Comparison of ENCODE assay signal across 21 cellular contexts in the genomic region with DNA sequence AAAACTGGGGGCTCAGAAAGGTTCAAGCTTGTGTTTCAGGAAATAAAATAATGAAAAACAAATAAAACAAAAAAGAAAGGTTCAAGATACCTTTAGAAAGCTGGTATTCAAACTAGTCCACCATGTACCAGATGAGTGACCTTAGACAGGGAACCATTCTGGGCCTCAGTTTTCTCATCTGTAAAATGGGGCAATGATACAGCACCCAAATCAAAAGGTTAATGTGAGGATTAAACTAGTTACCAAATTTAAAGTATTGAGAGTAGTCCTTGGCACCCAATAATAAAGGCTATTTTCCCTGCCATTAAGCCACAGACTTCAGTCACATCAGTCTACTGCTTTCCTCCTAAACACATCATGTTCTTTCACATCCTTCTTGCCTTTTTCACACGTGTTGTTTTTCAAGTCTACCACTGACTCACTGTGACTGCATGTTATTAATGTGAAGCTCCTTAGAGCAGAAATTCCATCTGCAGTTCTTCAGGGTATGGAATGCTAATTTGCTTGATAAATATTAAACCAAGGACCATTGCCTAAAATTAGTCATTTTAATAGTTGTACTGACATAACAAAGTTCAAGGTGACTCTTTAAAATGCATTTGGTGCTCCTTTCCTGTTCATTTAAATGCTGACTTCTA. TPM values are rescaled to one million over a fixed set of nuclear protein-coding genes. Genes with fewer than 3 reads are reported as not detected.
DNase-seq lines count a peak whose midpoint lies in the region; ATAC-seq and TF ChIP-seq lines count a peak whose summit lies in the region.
"Had no signal": no experiment of that assay in that cellular context is flagged by ENCODE, and none has a peak within 500 bp of the region (broad histone marks: within the 10 kb centered on the region; RNA-seq: fewer than 3 reads in every experiment).

No MANE protein-coding gene starts in this region.

- no peaks in the 10 kb centered on the region for H3K9me3 Mint-ChIP-seq in activated CD4-positive, alpha-beta T cell treated with anti-CD3 and anti-CD28 coated beads for 36 hours (ENCODE audit: low read depth)
- H3K9me3 Mint-ChIP-seq in activated CD4-positive, alpha-beta T cell treated with anti-CD3 and anti-CD28 coated beads, Interleukin-2, amount 10 ng/mL, durations not matched to agents 7 days and 5 days: no peaks in the 10 kb centered on the region
- H3K9me3 Mint-ChIP-seq in chondrocyte (ENCODE audit: low read depth): no peaks in the 10 kb centered on the region
- H3K9me3 Mint-ChIP-seq: brain; CD4-positive, CD25-positive, alpha-beta regulatory T cell; dendritic cell treated with granulocyte-macrophage colony-stimulating factor and Interleukin-4, amounts not matched to agents 40 ng/mL and 50 ng/mL, for 4 days; T-helper 1 cell treated with Interleukin-12 subunit alpha and Interleukin-12 subunit beta and Interleukin-4 antibody, amounts not matched to agents 30 μg/mL and 1 μg/mL, for 36 hours; WTC11 had no signal

- H2AFZ ChIP-seq in GM23248: no peak overlapping the region
- H2AFZ ChIP-seq in mesenchymal stem cell (ENCODE audit: low read depth, low read length): no peak overlapping the region

- H3K27ac ChIP-seq in GM23248 (no peak overlapping the region), mesenchymal stem cell (ENCODE audit: low read length, poor library complexity, severe bottlenecking) (peak overlapping the region; percentile 85)
- H3K27ac ChIP-seq: epithelial cell of prostate, heart left ventricle had no signal

- no peak overlapping the region for H2AK5ac ChIP-seq in mesenchymal stem cell (ENCODE audit: low read length, severe bottlenecking)

- H3K4ac ChIP-seq in mesenchymal stem cell (ENCODE audit: low read depth in 1 of 2, low read length in 2 of 2): no peak overlapping the region

- peaks cover 42% of the 10 kb centered on the region for H3K36me3 Mint-ChIP-seq in activated CD4-positive, alpha-beta T cell treated with anti-CD3 and anti-CD28 coated beads for 36 hours (ENCODE audit: low read depth)
- peaks cover 28% of the 10 kb centered on the region for H3K36me3 Mint-ChIP-seq in activated CD4-positive, alpha-beta T cell treated with anti-CD3 and anti-CD28 coated beads, Interleukin-2, amount 10 ng/mL, durations not matched to agents 7 days and 5 days (ENCODE audit: low read depth)
- peaks cover 21% of the 10 kb centered on the region for H3K36me3 Mint-ChIP-seq in chondrocyte (ENCODE audit: low read depth)

- intact Hi-C loops in activated CD4-positive, alpha-beta T cell treated with anti-CD3 and anti-CD28 coated beads for 36 hours (cut with DNase I, micrococcal nuclease): no loop called here

- no peaks in the 10 kb centered on the region for H3K4me1 Mint-ChIP-seq in activated CD4-positive, alpha-beta T cell treated with anti-CD3 and anti-CD28 coated beads for 36 hours
- H3K4me1 Mint-ChIP-seq in activated CD4-positive, alpha-beta T cell treated with anti-CD3 and anti-CD28 coated beads, Interleukin-2, amount 10 ng/mL, durations not matched to agents 7 days and 5 days: no peaks in the 10 kb centered on the region
- peaks cover 12% of the 10 kb centered on the region for H3K4me1 Mint-ChIP-seq in chondrocyte (ENCODE audit: low read depth)
- H3K4me1 Mint-ChIP-seq: brain, WTC11 had no signal

- no peaks in the 10 kb centered on the region for H4K20me1 ChIP-seq in GM23248 (ENCODE audit: insufficient read depth)

- H4K91ac ChIP-seq in mesenchymal stem cell (ENCODE audit: low read length): no peak overlapping the region

- no peaks in the 10 kb centered on the region for H3K9me3 ChIP-seq in GM23248 (ENCODE audit: low read depth)
- H3K9me3 ChIP-seq in mesenchymal stem cell (ENCODE audit: control insufficient read depth, low read length): no peaks in the 10 kb centered on the region
- H3K9me3 ChIP-seq: heart left ventricle had no signal

- H3K9ac ChIP-seq in GM23248: no peak overlapping the region
- no peak overlapping the region for H3K9ac ChIP-seq in mesenchymal stem cell (ENCODE audit: low read length)

- H3K79me1 ChIP-seq in mesenchymal stem cell (replicated peaks; ENCODE audit: low read length, poor library complexity, severe bottlenecking): peaks cover 19% of the 10 kb centered on the region

- no peak overlapping the region for H2BK15ac ChIP-seq in mesenchymal stem cell (ENCODE audit: low read depth, poor library complexity, severe bottlenecking)

- CTCF ChIA-PET in activated CD4-positive, alpha-beta T cell treated with anti-CD3 and anti-CD28 coated beads for 36 hours (lab: Charles Lee): interaction anchor here (0.7 to 2.2 kb wide), 3 partner anchors 9 to 21 kb away, joined by 3 to 4 read pairs (median 3); no protein-coding TSS in a partner anchor
- CTCF ChIA-PET in activated CD4-positive, alpha-beta T cell treated with anti-CD3 and anti-CD28 coated beads, Interleukin-2, amount 10 ng/mL, durations not matched to agents 7 days and 5 days (lab: Charles Lee): interaction anchor here (0.9 to 2.6 kb wide), 4 partner anchors 14 to 22 kb away, joined by 3 to 9 read pairs (median 4); a partner anchor contains a TSS

- H3K27me3 ChIP-seq in GM23248 (replicated peaks; ENCODE audit: insufficient read depth) (no peaks in the 10 kb centered on the region), mesenchymal stem cell (ENCODE audit: control insufficient read depth in 1 of 2, insufficient read depth in 1 of 2, low read length in 2 of 2) (no peaks in the 10 kb centered on the region)
- H3K27me3 ChIP-seq: heart left ventricle had no signal

- no peak overlapping the region for H2BK120ac ChIP-seq in mesenchymal stem cell (ENCODE audit: low read depth, low read length)

- H3K18ac ChIP-seq in mesenchymal stem cell (ENCODE audit: low read depth in 1 of 2, low read length in 2 of 2): no peak overlapping the region

- no peak overlapping the region for H3K4me3 Mint-ChIP-seq in activated CD4-positive, alpha-beta T cell treated with anti-CD3 and anti-CD28 coated beads for 36 hours
- no peak overlapping the region for H3K4me3 Mint-ChIP-seq in activated CD4-positive, alpha-beta T cell treated with anti-CD3 and anti-CD28 coated beads, Interleukin-2, amount 10 ng/mL, durations not matched to agents 7 days and 5 days
- no peak overlapping the region for H3K4me3 Mint-ChIP-seq in chondrocyte (ENCODE audit: unreplicated experiment)
- H3K4me3 Mint-ChIP-seq: brain; CD4-positive, CD25-positive, alpha-beta regulatory T cell; dendritic cell treated with granulocyte-macrophage colony-stimulating factor and Interleukin-4, amounts not matched to agents 40 ng/mL and 50 ng/mL, for 4 days; T-helper 1 cell treated with Interleukin-12 subunit alpha and Interleukin-12 subunit beta and Interleukin-4 antibody, amounts not matched to agents 30 μg/mL and 1 μg/mL, for 36 hours; WTC11 had no signal

- WGBS in GM23248 (ENCODE audit: low coverage in 1 of 2, low lambda C conversion rate in 2 of 2, missing lambda C conversion rate in 2 of 2), 2 experiments: 96 to 97% methylated on average over 1 of the region's 1 CpG
- 100% methylated on average over 1 of the region's 1 CpG for WGBS in mesenchymal stem cell

- no peaks in the 10 kb centered on the region for H3K27me3 Mint-ChIP-seq in activated CD4-positive, alpha-beta T cell treated with anti-CD3 and anti-CD28 coated beads for 36 hours
- no peaks in the 10 kb centered on the region for H3K27me3 Mint-ChIP-seq in activated CD4-positive, alpha-beta T cell treated with anti-CD3 and anti-CD28 coated beads, Interleukin-2, amount 10 ng/mL, durations not matched to agents 7 days and 5 days
- H3K27me3 Mint-ChIP-seq in chondrocyte (ENCODE audit: low read depth): no peaks in the 10 kb centered on the region
- H3K27me3 Mint-ChIP-seq: brain; CD4-positive, CD25-positive, alpha-beta regulatory T cell; dendritic cell treated with granulocyte-macrophage colony-stimulating factor and Interleukin-4, amounts not matched to agents 40 ng/mL and 50 ng/mL, for 4 days had no signal

- peak; percentile 61 for ATAC-seq in activated CD4-positive, alpha-beta T cell treated with anti-CD3 and anti-CD28 coated beads for 36 hours
- ATAC-seq in HG02885 (IDR thresholded peaks at IDR 0.05; ENCODE audit: poor library complexity, unreplicated experiment) (no peak), HG02642 (IDR thresholded peaks at IDR 0.05; ENCODE audit: poor library complexity, unreplicated experiment) (no peak)
- ATAC-seq: heart left ventricle, right cardiac atrium, WTC11 had no signal

- no peak overlapping the region for H2BK12ac ChIP-seq in mesenchymal stem cell (ENCODE audit: low read length in 2 of 2)

- H3K4me3 ChIP-seq in GM23248 (no peak overlapping the region), mesenchymal stem cell (ENCODE audit: insufficient read depth in 1 of 2, low read depth in 1 of 2, low read length in 2 of 2) (no peak overlapping the region)
- H3K4me3 ChIP-seq: heart left ventricle had no signal

- H3K36me3 ChIP-seq in GM23248 (ENCODE audit: low read depth) (peaks cover 37% of the 10 kb centered on the region), mesenchymal stem cell (ENCODE audit: control insufficient read depth in 1 of 2, insufficient read depth in 2 of 2, low read depth in 1 of 2, low read length in 2 of 2) (peaks cover 18 to 86% of the 10 kb centered on the region in 2 experiments)

- H4K8ac ChIP-seq in mesenchymal stem cell (ENCODE audit: low read length): no peak overlapping the region

- no peaks in the 10 kb centered on the region for H3K79me2 ChIP-seq in GM23248 (ENCODE audit: insufficient read depth)

- no peak overlapping the region for H2BK5ac ChIP-seq in mesenchymal stem cell (ENCODE audit: low read depth, low read length, poor library complexity, severe bottlenecking)

- no peaks in the 10 kb centered on the region for H3K9me2 ChIP-seq in GM23248 (ENCODE audit: insufficient read depth)

- POLR2A ChIA-PET in activated CD4-positive, alpha-beta T cell treated with anti-CD3 and anti-CD28 coated beads for 36 hours (lab: Charles Lee): interaction anchor here (1.1 kb wide), 1 partner anchor 14 kb away, joined by 4 read pairs; no protein-coding TSS in a partner anchor
- POLR2A ChIA-PET in activated CD4-positive, alpha-beta T cell treated with anti-CD3 and anti-CD28 coated beads, Interleukin-2, amount 10 ng/mL, durations not matched to agents 7 days and 5 days (lab: Charles Lee): interaction anchor here (0.8 kb wide), 1 partner anchor 16 kb away, joined by 3 read pairs; no protein-coding TSS in a partner anchor

- no peak overlapping the region for H3K14ac ChIP-seq in mesenchymal stem cell (ENCODE audit: low read length in 2 of 2)

- H3K23ac ChIP-seq in mesenchymal stem cell (ENCODE audit: low read length in 2 of 2): no peak overlapping the region

- H3K27ac Mint-ChIP-seq in activated CD4-positive, alpha-beta T cell treated with anti-CD3 and anti-CD28 coated beads for 36 hours: no peak overlapping the region
- H3K27ac Mint-ChIP-seq in activated CD4-positive, alpha-beta T cell treated with anti-CD3 and anti-CD28 coated beads, Interleukin-2, amount 10 ng/mL, durations not matched to agents 7 days and 5 days: no peak overlapping the region
- H3K27ac Mint-ChIP-seq in chondrocyte (ENCODE audit: unreplicated experiment): peak overlapping the region; percentile 17
- H3K27ac Mint-ChIP-seq: CD4-positive, CD25-positive, alpha-beta regulatory T cell; dendritic cell treated with granulocyte-macrophage colony-stimulating factor and Interleukin-4, amounts not matched to agents 40 ng/mL and 50 ng/mL, for 4 days; T-helper 1 cell treated with Interleukin-12 subunit alpha and Interleukin-12 subunit beta and Interleukin-4 antibody, amounts not matched to agents 30 μg/mL and 1 μg/mL, for 36 hours; WTC11 had no signal

- in situ Hi-C loops in GM23248 (cut with MboI): no loop called here

- H3F3A ChIP-seq in GM23248 (ENCODE audit: insufficient read depth): peaks cover 2% of the 10 kb centered on the region; the same call in 1 of the 2 replicates

- H3K4me2 ChIP-seq in GM23248 (ENCODE audit: unreplicated experiment): no peak overlapping the region
- no peak overlapping the region for H3K4me2 ChIP-seq in mesenchymal stem cell (ENCODE audit: low read length, poor library complexity, severe bottlenecking)

- no peak for DNase-seq in activated CD4-positive, alpha-beta T cell treated with anti-CD3 and anti-CD28 coated beads for 36 hours
- no peak for DNase-seq in activated CD4-positive, alpha-beta T cell treated with anti-CD3 and anti-CD28 coated beads, Interleukin-2, amount 10 ng/mL, durations not matched to agents 7 days and 5 days
- DNase-seq in GM23248: peak; percentile 28
- DNase-seq in chondrocyte (ENCODE audit: low spot score): no peak
- DNase-seq in mesenchymal stem cell: no peak
- DNase-seq in NCI-H446 (lab: John Stamatoyannopoulos, UW): no peak
- DNase-seq: activated naive CD4-positive, alpha-beta T cell treated with Interleukin-2 at 50 U/mL for 16 hours; DND-41; heart left ventricle; NCI-H2081; NCI-H524 treated with DMSO at 0.1 percent for 48 hours; right cardiac atrium; SHP77 had no signal

- H3K4me1 ChIP-seq in GM23248 (ENCODE audit: insufficient read depth): no peaks in the 10 kb centered on the region
- H3K4me1 ChIP-seq in mesenchymal stem cell (ENCODE audit: control insufficient read depth, insufficient read depth, low read depth, low read length): peaks cover 8% of the 10 kb centered on the region
- H3K4me1 ChIP-seq: heart left ventricle had no signal

- no peak for TF ChIP-seq CTCF in chondrocyte (IDR thresholded peaks at IDR 0.05)

RNA-seq across cellular contexts. Expression of a gene that starts 19.9 kb away (rescaled TPM):
- total RNA-seq in activated CD4-positive, alpha-beta T cell treated with anti-CD3 and anti-CD28 coated beads for 36 hours: 10 to 100 TPM; 26.3 to 30.2 TPM
- 10 to 100 TPM; 25.8 to 26.6 TPM for total RNA-seq in activated CD4-positive, alpha-beta T cell treated with anti-CD3 and anti-CD28 coated beads, Interleukin-2, amount 10 ng/mL, durations not matched to agents 7 days and 5 days
- 4.6 and 8.2 TPM in 2 replicates for total RNA-seq in GM23248 (2014; rRNA removed; shearing (Covaris generic))
- polyA plus RNA-seq in GM23248 (2016; fragmentation: Nextera tagmentation; extraction: Ambion mirVana): 14.3 and 18.1 TPM in 2 replicates
- total RNA-seq in chondrocyte: 11.2 to 15.9 TPM (median 13.3 TPM) in 3 replicates
- 12.5 TPM for polyA plus RNA-seq in mesenchymal stem cell (2013, experiment 1 of 2)
- 13.9 TPM for polyA plus RNA-seq in mesenchymal stem cell (2013, experiment 2 of 2)
